In genomic region chr7:2705371-2706096, GRCh38 we compare ENCODE assay signal across 17 cellular contexts. TPM values are rescaled to one million over a fixed set of nuclear protein-coding genes. Genes with fewer than 3 reads are reported as not detected.
DNase-seq lines count a peak whose midpoint lies in the region; ATAC-seq and TF ChIP-seq lines count a peak whose summit lies in the region.
"Had no signal": no experiment of that assay in that cellular context is flagged by ENCODE, and none has a peak within 500 bp of the region (broad histone marks: within the 10 kb centered on the region; RNA-seq: fewer than 3 reads in every experiment).

No MANE protein-coding gene starts in this region.

- H3K9me3 Mint-ChIP-seq in endodermal cell, result no peaks in the 10 kb centered on the region
- H3K9me3 Mint-ChIP-seq: CD4-positive, CD25-positive, alpha-beta regulatory T cell; CD8-positive, alpha-beta memory T cell had no signal

- no peak overlapping the region for H3K27ac Mint-ChIP-seq in endodermal cell

- H3K9ac ChIP-seq in BLaER1 (no peak overlapping the region), endodermal cell (ENCODE audit: extremely low read depth, low read length, poor library complexity, severe bottlenecking) (no peak overlapping the region), trophoblast cell (ENCODE audit: low read length) (no peak overlapping the region)

- H3K4me1 ChIP-seq in BLaER1, result peaks cover 85% of the 10 kb centered on the region
- H3K4me1 ChIP-seq in SJCRH30, result peaks cover 30% of the 10 kb centered on the region
- no peaks in the 10 kb centered on the region for H3K4me1 ChIP-seq in endodermal cell (ENCODE audit: control insufficient read depth, insufficient read depth, low read length)
- peaks cover 11 to 16% of the 10 kb centered on the region in 2 experiments for H3K4me1 ChIP-seq in trophoblast cell (ENCODE audit: control insufficient read depth in 1 of 2, insufficient read depth in 2 of 2, low read length in 2 of 2)
- H3K4me1 ChIP-seq: A549, HAP-1 had no signal

- peaks cover 17% of the 10 kb centered on the region for H3K4me1 Mint-ChIP-seq in endodermal cell

- H3K4me3 Mint-ChIP-seq in endodermal cell, result no peak overlapping the region

- no peak overlapping the region for H3K23ac ChIP-seq in trophoblast cell (ENCODE audit: low read length)

- no peak overlapping the region for H2BK120ac ChIP-seq in trophoblast cell (ENCODE audit: insufficient read depth, low read length, poor library complexity)

- DNase-seq in SJCRH30, result peak; percentile 72 to 83
- peak; percentile 35 for DNase-seq in endodermal cell
- no peak for DNase-seq in trophoblast cell
- no peak for DNase-seq in AML-193 (lab: John Stamatoyannopoulos, UW)
- no peak for DNase-seq in NCI-H2081 treated with DMSO at 0.1 percent for 48 hours (lab: John Stamatoyannopoulos, UW)
- DNase-seq: C1 segment of cervical spinal cord; CD4-positive, CD25-positive, alpha-beta regulatory T cell; CD8-positive, alpha-beta memory T cell; COR-L47; GDM1 had no signal

- H3K9me3 ChIP-seq in BLaER1 (no peaks in the 10 kb centered on the region; the same call in 1 of the 2 replicates), SJCRH30 (replicated peaks) (no peaks in the 10 kb centered on the region), endodermal cell (ENCODE audit: control insufficient read depth, low read length) (no peaks in the 10 kb centered on the region), trophoblast cell (ENCODE audit: insufficient read depth, low read depth, low read length) (no peaks in the 10 kb centered on the region)
- H3K9me3 ChIP-seq: A549, HAP-1 had no signal

- H4K12ac ChIP-seq in trophoblast cell (ENCODE audit: low read depth, low read length), result no peak overlapping the region

- no peak overlapping the region for H3K14ac ChIP-seq in trophoblast cell (ENCODE audit: low read length)

- H3K27me3 ChIP-seq in BLaER1 (no peaks in the 10 kb centered on the region), SJCRH30 (peaks cover 15% of the 10 kb centered on the region), endodermal cell (ENCODE audit: control insufficient read depth, insufficient read depth, low read length, poor library complexity, severe bottlenecking) (no peaks in the 10 kb centered on the region), trophoblast cell (ENCODE audit: insufficient read depth, low read length) (no peaks in the 10 kb centered on the region)

- H3K4ac ChIP-seq in trophoblast cell (ENCODE audit: low read depth, low read length), result no peak overlapping the region

- H3K4me2 ChIP-seq in BLaER1 (peak overlapping the region; percentile 60; the same call in 1 of the 2 replicates), trophoblast cell (ENCODE audit: low read length) (no peak overlapping the region)
- H3K4me2 ChIP-seq: A549 had no signal

- H3K27ac ChIP-seq in BLaER1 (no peak overlapping the region; the same call in 1 of the 2 replicates), SJCRH30 (peak overlapping the region; percentile 53), endodermal cell (ENCODE audit: low read depth, low read length) (no peak overlapping the region), trophoblast cell (ENCODE audit: low read depth, low read length) (no peak overlapping the region)
- H3K27ac ChIP-seq: 22Rv1, A549 had no signal

- H2BK12ac ChIP-seq in trophoblast cell (ENCODE audit: low read length), result no peak overlapping the region

- H2AK5ac ChIP-seq in trophoblast cell (ENCODE audit: low read length), result no peak overlapping the region

- H2AFZ ChIP-seq in trophoblast cell (ENCODE audit: insufficient read depth, low read length, poor library complexity), result peak overlapping the region; percentile 30

- H3K4me3 ChIP-seq in BLaER1, result no peak overlapping the region
- no peak overlapping the region for H3K4me3 ChIP-seq in SJCRH30
- H3K4me3 ChIP-seq in endodermal cell (ENCODE audit: low read length), result no peak overlapping the region
- no peak overlapping the region for H3K4me3 ChIP-seq in trophoblast cell (ENCODE audit: low read depth, low read length)
- H3K4me3 ChIP-seq: A549, HAP-1 had no signal

- TF ChIP-seq CTCF in endodermal cell (conservative IDR thresholded peaks at IDR 0.05), result no peak

- H3K36me3 Mint-ChIP-seq in endodermal cell (ENCODE audit: low read depth), result no peaks in the 10 kb centered on the region
- H3K36me3 Mint-ChIP-seq: CD4-positive, CD25-positive, alpha-beta regulatory T cell; CD8-positive, alpha-beta memory T cell had no signal

- no peak overlapping the region for H3K18ac ChIP-seq in trophoblast cell (ENCODE audit: low read length)

- H3K36me3 ChIP-seq in BLaER1 (no peaks in the 10 kb centered on the region), SJCRH30 (no peaks in the 10 kb centered on the region), endodermal cell (ENCODE audit: control insufficient read depth, insufficient read depth, low read length) (no peaks in the 10 kb centered on the region), trophoblast cell (ENCODE audit: control insufficient read depth in 1 of 2, insufficient read depth in 2 of 2, low read length in 2 of 2) (peaks cover 14 to 18% of the 10 kb centered on the region in 2 experiments)
- H3K36me3 ChIP-seq: HAP-1 had no signal

- WGBS in endodermal cell (ENCODE audit: insufficient coverage in 1 of 2, insufficient read length in 1 of 2), 2 experiments, result 86 to 87% methylated on average over 12 to 14 of the region's 14 CpGs
- WGBS in trophoblast cell (ENCODE audit: extremely low coverage, insufficient coverage, insufficient read length), result no CpG with 5 or more reads among the region's 14 CpGs

- no peak overlapping the region for H2BK5ac ChIP-seq in trophoblast cell (ENCODE audit: low read depth, low read length, poor library complexity)

- H3K79me1 ChIP-seq in trophoblast cell (ENCODE audit: low read length), result peaks cover 7% of the 10 kb centered on the region

- no peaks in the 10 kb centered on the region for H3K79me2 ChIP-seq in trophoblast cell (ENCODE audit: control insufficient read depth, insufficient read depth, low read length, poor library complexity)

- no peaks in the 10 kb centered on the region for H3K27me3 Mint-ChIP-seq in endodermal cell (ENCODE audit: insufficient read depth)
- H3K27me3 Mint-ChIP-seq: CD4-positive, CD25-positive, alpha-beta regulatory T cell; CD8-positive, alpha-beta memory T cell had no signal

- no peaks in the 10 kb centered on the region for H4K20me1 ChIP-seq in BLaER1

- no peak for ATAC-seq in GM18909 (IDR thresholded peaks at IDR 0.05; ENCODE audit: poor library complexity, unreplicated experiment)
- ATAC-seq: A549 had no signal

- H4K8ac ChIP-seq in trophoblast cell (ENCODE audit: low read depth, low read length), result no peak overlapping the region

- no peak overlapping the region for H4K91ac ChIP-seq in trophoblast cell (ENCODE audit: low read depth, low read length)

RNA-seq across cellular contexts. Expression of gene AMZ1, which starts 17.5 kb away (rescaled TPM):
- total RNA-seq in SJCRH30 (2014; rRNA removed; shearing (Covaris generic)), result 0.02 and 0.05 TPM in 2 replicates
- 1 to 10 TPM in 1 of 2 donors, under 1 TPM in 1; 0.66 to 1.6 TPM for total RNA-seq in endodermal cell
- 0.07 TPM for polyA plus RNA-seq in endodermal cell (2013, experiment 1 of 2)
- polyA plus RNA-seq in endodermal cell (2013, experiment 2 of 2), result not detected
- 0.41 and 0.64 TPM in 2 replicates for polyA plus RNA-seq in trophoblast cell (2013)
- total RNA-seq: H4, HT-29 had no signal

Comparison
In these comparisons a context has a peak if more than half of its experiments do, and no peak if none do; other contexts are left out.
1. DNase-seq: peak in SJCRH30 (2 of 2) and endodermal cell (single experiment); none in trophoblast cell (0 of 2), AML-193 (0 of 2) and NCI-H2081 treated with DMSO at 0.1 percent for 48 hours (single experiment).